In genomic region chr1:20660363-20661234, GRCh38 we compare ENCODE assay signal across 8 cellular contexts.
DNase-seq lines count a peak whose midpoint lies in the region; ATAC-seq and TF ChIP-seq lines count a peak whose summit lies in the region.

No MANE protein-coding gene starts in this region.

- no peak for ATAC-seq in GM18870 (IDR thresholded peaks at IDR 0.05; ENCODE audit: unreplicated experiment)
- ATAC-seq in HG02973 (IDR thresholded peaks at IDR 0.05; ENCODE audit: unreplicated experiment) = no peak

- H3K4me3 ChIP-seq in NT2/D1 (ENCODE audit: insufficient read length, low read depth) (peak overlapping the region; percentile 88), choroid plexus epithelial cell (ENCODE audit: low read depth, low read length) (peak overlapping the region; percentile 96), mucosa of stomach (ENCODE audit: low read length) (peak overlapping the region; percentile 76)

- no peaks in the 10 kb centered on the region for H3K27me3 ChIP-seq in NT2/D1 (ENCODE audit: insufficient read depth, insufficient read length)
- no peaks in the 10 kb centered on the region for H3K27me3 ChIP-seq in mucosa of stomach (ENCODE audit: control insufficient read depth, insufficient read depth, low read length)

- H3K9ac ChIP-seq in NT2/D1 (ENCODE audit: insufficient read length, low read depth) (peak overlapping the region; percentile 88), mucosa of stomach (ENCODE audit: low read length) (peak overlapping the region; percentile 85)

- TF ChIP-seq CTCF in choroid plexus epithelial cell (conservative IDR thresholded peaks at IDR 0.05; ENCODE audit: low read depth, low read length) = no peak

- H3K9me3 ChIP-seq in NT2/D1 (ENCODE audit: insufficient read depth, low read length) = no peaks in the 10 kb centered on the region
- H3K9me3 ChIP-seq in mucosa of stomach (ENCODE audit: control insufficient read depth, low read length) = no peaks in the 10 kb centered on the region

- H3K36me3 ChIP-seq in NT2/D1 (ENCODE audit: insufficient read depth, insufficient read length, low read length) (peaks cover 45% of the 10 kb centered on the region), mucosa of stomach (ENCODE audit: control insufficient read depth, insufficient read depth, low read length) (no peaks in the 10 kb centered on the region)

- H3K4me1 ChIP-seq in NT2/D1 (ENCODE audit: insufficient read depth, insufficient read length) (no peaks in the 10 kb centered on the region), mucosa of stomach (ENCODE audit: control insufficient read depth, insufficient read depth, low read length) (peaks cover 19% of the 10 kb centered on the region)

- DNase-seq in activated gamma-delta T cell treated with anti-CD3 and anti-CD28 coated beads, Interleukin-2, amount 50 U/mL, for 16 hours (ENCODE audit: low read depth) = peak; percentile 7
- DNase-seq in activated gamma-delta T cell (lab: John Stamatoyannopoulos, UW) (no peak), NT2/D1 (ENCODE audit: low read depth, low spot score) (no peak), choroid plexus epithelial cell (ENCODE audit: low read depth) (peak; percentile 17), SW 1271 (lab: John Stamatoyannopoulos, UW) (no peak)

Comparison
In these comparisons a context has a peak if more than half of its experiments do, and no peak if none do; other contexts are left out.
1. DNase-seq: peak in activated gamma-delta T cell treated with anti-CD3 and anti-CD28 coated beads, Interleukin-2, amount 50 U/mL, for 16 hours (single experiment) and choroid plexus epithelial cell (single experiment); none in activated gamma-delta T cell (single experiment), NT2/D1 (single experiment) and SW 1271 (0 of 2).
2. Peak in every context shown above with its lines, with median percentiles within 50 percentile points of each other: H3K4me3 ChIP-seq.